8 cellular contexts compared by ENCODE assay signal in genomic region chr6:26087284-26088115, GRCh38. TPM values are rescaled to one million over a fixed set of nuclear protein-coding genes. Genes with fewer than 3 reads are reported as not detected.
DNase-seq lines count a peak whose midpoint lies in the region; ATAC-seq, FAIRE-seq and TF ChIP-seq lines count a peak whose summit lies in the region.

HFE (plus strand) TSS chr6:26087429; CDS start chr6:26087441, 12 bp downstream.

- peaks cover 11 to 14% of the 10 kb centered on the region in 2 donors for H3K36me3 Mint-ChIP-seq in CD14-positive monocyte

- H2AFZ ChIP-seq in HepG2 (ENCODE audit: low read length) = peak within 1 kb of the TSS; percentile 81

- H3K79me2 ChIP-seq in HepG2 (ENCODE audit: insufficient read depth, low read length) = no peaks in the 10 kb centered on the region

- peak within 1 kb of the TSS; percentile 91 for H3K4me2 ChIP-seq in HepG2 (ENCODE audit: low read depth, low read length)

- intact Hi-C loops in CD14-positive monocyte (cut with micrococcal nuclease) = no loop called here
- intact Hi-C loops in dorsolateral prefrontal cortex (cut with DNase I) = no loop called here
- intact Hi-C loops in HepG2 (cut with micrococcal nuclease; ENCODE audit: unreplicated experiment) = no loop called here

- no peak for TF ChIP-seq CTCF in CD14-positive monocyte (IDR thresholded peaks at IDR 0.05)
- TF ChIP-seq CTCF in dorsolateral prefrontal cortex (IDR thresholded peaks at IDR 0.05 in 54 of 56, conservative IDR thresholded peaks at IDR 0.05 in 2 of 56; ENCODE audit: low read depth in 1 of 56, partially characterized antibody in 56 of 56) = peak in 11 of 56 donors; percentile 8 to 25 (median 14)
- peak; percentile 24; the same call in 1 of the 2 replicates for TF ChIP-seq CTCF in HepG2 (CRISPR knock-in tag; IDR thresholded peaks at IDR 0.05)

- no peaks in the 10 kb centered on the region for H3K27me3 ChIP-seq in dorsolateral prefrontal cortex
- H3K27me3 ChIP-seq in HepG2 (ENCODE audit: control insufficient read depth in 1 of 2, insufficient read depth in 2 of 2, low read length in 2 of 2) = no peaks in the 10 kb centered on the region

- POLR2A ChIA-PET in HepG2 (lab: Yijun Ruan, JAX) = interaction anchor here (1.0 to 3.6 kb wide), 15 partner anchors 9 to 118 kb away, joined by 3 to 23 read pairs (median 5); a partner anchor contains a TSS

- no peaks in the 10 kb centered on the region for H4K20me1 ChIP-seq in HepG2 (ENCODE audit: insufficient read depth, low read length)

- H3K4me3 Mint-ChIP-seq in CD14-positive monocyte = peak within 1 kb of the TSS; percentile 90 to 91

- TSS peak; percentile 76 for BruUV-seq in HepG2 (replicated peaks; lab: Mats Ljungman, UMichigan)

- H3K36me3 ChIP-seq in HepG2 (replicated peaks in 1 of 2; ENCODE audit: control insufficient read depth in 1 of 2, insufficient read depth in 2 of 2, low read length in 2 of 2) = no peaks in the 10 kb centered on the region

- peaks cover 0 to 8% (median 7%) of the 10 kb centered on the region in 3 donors for H3K27me3 Mint-ChIP-seq in CD14-positive monocyte (ENCODE audit: low read depth in 3 of 3)

- H3K27ac ChIP-seq in dorsolateral prefrontal cortex (peak within 1 kb of the TSS in 47 of 59 donors; percentile 3 to 91 (median 58)), HepG2 (ENCODE audit: extremely low read length, insufficient read depth, low read length) (peak within 1 kb of the TSS; percentile 72)

- H3K4me3 ChIP-seq in dorsolateral prefrontal cortex (peak within 1 kb of the TSS; percentile 33 to 82 (median 64)), HepG2 (replicated peaks in 1 of 3; ENCODE audit: insufficient read depth in 1 of 3, low read depth in 2 of 3, low read length in 3 of 3) (peak within 1 kb of the TSS; percentile 79 to 84 (median 84))

- H3K9me3 Mint-ChIP-seq in CD14-positive monocyte = peaks cover 6 to 15% (median 8%) of the 10 kb centered on the region in 7 donors

- H3K4me1 ChIP-seq in HepG2 (ENCODE audit: insufficient read depth, low read length) = peaks cover 31% of the 10 kb centered on the region

- in situ Hi-C loops in HepG2 (cut with HindIII; ENCODE audit: extremely low pct_ligation_motif_present, low pct_unique_long_range_greater_than_20kb) = no loop called here

- peak; percentile 86 for ATAC-seq in HepG2

- TF ChIP-seq RAD21 in HepG2 (CRISPR knock-in tag; IDR thresholded peaks at IDR 0.05) = peak; percentile 9; the same call in 1 of the 2 replicates

- TF ChIP-seq EP300 in HepG2 (IDR thresholded peaks at IDR 0.05; ENCODE audit: low read depth in 2 of 2, low read length in 2 of 2) (no peak), HepG2 (CRISPR knock-in tag; IDR thresholded peaks at IDR 0.05; ENCODE audit: borderline replicate concordance) (no peak)

- FAIRE-seq in HepG2 (lab: Jason Lieb, UNC) = peak; percentile 32

- peak; percentile 55 for DNase-seq in CD14-positive monocyte (ENCODE audit: low spot score)
- peak; percentile 53 for DNase-seq in HK-2 (ENCODE audit: unreplicated experiment)
- DNase-seq in activated CD4-positive, CD25-positive, alpha-beta regulatory T cell treated with anti-CD3 and anti-CD28 coated beads, Interleukin-2, amount 50 U/mL, for 72 hours = peak; percentile 44
- DNase-seq in dorsolateral prefrontal cortex = peak in 2 of 10 donors; percentile 11 to 50
- DNase-seq in HepG2 (ENCODE audit: low spot score) = peak; percentile 55
- DNase-seq in stimulated activated CD8-positive, alpha-beta memory T cell treated with anti-CD3 and anti-CD28 coated beads, Interleukin-4, amount 100 ng/mL, for 48 hours = peak; percentile 54
- no peak for DNase-seq in D341Med (ENCODE audit: low spot score)
- DNase-seq in NAMALWA (ENCODE audit: low spot score) = no peak

- H3K4me1 Mint-ChIP-seq in CD14-positive monocyte = peaks cover 47% of the 10 kb centered on the region

- TF ChIP-seq POLR2A in HepG2 (IDR thresholded peaks at IDR 0.05; ENCODE audit: insufficient read depth in 1 of 2, low read depth in 2 of 2, low read length in 2 of 2) = peak; percentile 20 to 55; a peak in 2 of 4 replicates

- H3K9me3 ChIP-seq in HepG2 (ENCODE audit: low read length) = no peaks in the 10 kb centered on the region

- peak within 1 kb of the TSS; percentile 80 for H3K9ac ChIP-seq in HepG2 (ENCODE audit: insufficient read depth, low read depth, low read length)

- peak within 1 kb of the TSS; percentile 82 to 92 (median 88) for H3K27ac Mint-ChIP-seq in CD14-positive monocyte

- WGBS in HepG2 (ENCODE audit: low lambda C conversion rate) = 1% methylated on average over 31 of the region's 41 CpGs

- CTCF ChIA-PET in HepG2 (lab: Yijun Ruan, JAX; ENCODE audit: low intra/inter-chr PET ratio, low total read pairs) = interaction anchor here (1.1 kb wide), 1 partner anchor 22 kb away, joined by 4 read pairs; no protein-coding TSS in a partner anchor

TF ChIP-seq in HepG2, 621 proteins besides CTCF, POLR2A, EP300 and RAD21 (continues in another document):
- TF ChIP-seq SNAPC5 (CRISPR knock-in tag; IDR thresholded peaks at IDR 0.05; ENCODE audit: borderline replicate concordance) (no peak), HOXA7 (CRISPR knock-in tag; IDR thresholded peaks at IDR 0.05) (no peak), STAT5B (CRISPR knock-in tag; IDR thresholded peaks at IDR 0.05) (no peak), RARG (CRISPR knock-in tag; IDR thresholded peaks at IDR 0.05; ENCODE audit: low read depth) (no peak), ZNF772 (CRISPR knock-in tag; IDR thresholded peaks at IDR 0.05) (peak; percentile 60; the same call in 1 of the 2 replicates), ZNF367 (CRISPR knock-in tag; IDR thresholded peaks at IDR 0.05; ENCODE audit: borderline replicate concordance) (no peak), HIVEP1 (CRISPR knock-in tag; IDR thresholded peaks at IDR 0.05) (peak; percentile 61; the same call in 1 of the 2 replicates), MTF2 (CRISPR knock-in tag; IDR thresholded peaks at IDR 0.05; ENCODE audit: borderline replicate concordance) (peak; percentile 78; the same call in 1 of the 2 replicates), ZNF776 (CRISPR knock-in tag; IDR thresholded peaks at IDR 0.05) (peak; percentile 42; the same call in 1 of the 2 replicates), XRCC5 (optimal IDR thresholded peaks at IDR 0.05; ENCODE audit: low read length) (peak; percentile 58), IRX3 (CRISPR knock-in tag; IDR thresholded peaks at IDR 0.05; ENCODE audit: borderline replicate concordance, low read depth) (no peak), ZNF136 (CRISPR knock-in tag; IDR thresholded peaks at IDR 0.05; ENCODE audit: low read depth) (no peak), MYNN (CRISPR knock-in tag; IDR thresholded peaks at IDR 0.05; ENCODE audit: low read depth) (peak; percentile 28; the same call in 1 of the 2 replicates), U2AF1 (optimal IDR thresholded peaks at IDR 0.05; ENCODE audit: low read depth, low read length) (peak; percentile 83), ZFY (CRISPR knock-in tag; IDR thresholded peaks at IDR 0.05) (peak; percentile 72; the same call in 1 of the 2 replicates)
- TF ChIP-seq, protein P1, sequence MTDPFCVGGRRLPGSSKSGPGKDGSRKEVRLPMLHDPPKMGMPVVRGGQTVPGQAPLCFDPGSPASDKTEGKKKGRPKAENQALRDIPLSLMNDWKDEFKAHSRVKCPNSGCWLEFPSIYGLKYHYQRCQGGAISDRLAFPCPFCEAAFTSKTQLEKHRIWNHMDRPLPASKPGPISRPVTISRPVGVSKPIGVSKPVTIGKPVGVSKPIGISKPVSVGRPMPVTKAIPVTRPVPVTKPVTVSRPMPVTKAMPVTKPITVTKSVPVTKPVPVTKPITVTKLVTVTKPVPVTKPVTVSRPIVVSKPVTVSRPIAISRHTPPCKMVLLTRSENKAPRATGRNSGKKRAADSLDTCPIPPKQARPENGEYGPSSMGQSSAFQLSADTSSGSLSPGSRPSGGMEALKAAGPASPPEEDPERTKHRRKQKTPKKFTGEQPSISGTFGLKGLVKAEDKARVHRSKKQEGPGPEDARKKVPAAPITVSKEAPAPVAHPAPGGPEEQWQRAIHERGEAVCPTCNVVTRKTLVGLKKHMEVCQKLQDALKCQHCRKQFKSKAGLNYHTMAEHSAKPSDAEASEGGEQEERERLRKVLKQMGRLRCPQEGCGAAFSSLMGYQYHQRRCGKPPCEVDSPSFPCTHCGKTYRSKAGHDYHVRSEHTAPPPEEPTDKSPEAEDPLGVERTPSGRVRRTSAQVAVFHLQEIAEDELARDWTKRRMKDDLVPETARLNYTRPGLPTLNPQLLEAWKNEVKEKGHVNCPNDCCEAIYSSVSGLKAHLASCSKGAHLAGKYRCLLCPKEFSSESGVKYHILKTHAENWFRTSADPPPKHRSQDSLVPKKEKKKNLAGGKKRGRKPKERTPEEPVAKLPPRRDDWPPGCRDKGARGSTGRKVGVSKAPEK (CRISPR knock-in tag; IDR thresholded peaks at IDR 0.05; ENCODE audit: borderline replicate concordance) = no peak

RNA-seq across cellular contexts. Expression of gene HFE, which starts in this region (rescaled TPM):
- polyA plus RNA-seq in CD14-positive monocyte = 10 to 100 TPM; 14.1 to 16.1 TPM
- total RNA-seq in dorsolateral prefrontal cortex = 1 to 10 TPM in 117 of 120 experiments, under 1 TPM in 3; 0.71 to 8.5 (median 2.6) TPM
- total RNA-seq in HepG2 (2016; rRNA removed; fragmentation: Illumina TruSeq; extraction: Trizol) = 1.9 and 3.7 TPM in 2 replicates
- 0.18 and 0.51 TPM in 2 replicates for total RNA-seq in HepG2 (2016; cell fraction: cytosol; rRNA removed; fragmentation: Illumina TruSeq; extraction: Trizol; ENCODE audit: low read depth)
- total RNA-seq in HepG2 (2016; cell fraction: insoluble cytoplasmic fraction; rRNA removed; fragmentation: Illumina TruSeq; extraction: Trizol) = 1.9 and 4.9 TPM in 2 replicates
- 0.41 and 0.49 TPM in 2 replicates for total RNA-seq in HepG2 (2016; cell fraction: membrane; rRNA removed; fragmentation: Illumina TruSeq; extraction: Trizol)
- total RNA-seq in HepG2 (2016; cell fraction: nucleus; rRNA removed; fragmentation: Illumina TruSeq; extraction: Trizol) = 3.5 and 4.2 TPM in 2 replicates
- polyA plus RNA-seq in HepG2 (2011; rRNA removed) = 5.7 and 6.3 TPM in 2 replicates
- 5.3 and 5.8 TPM in 2 replicates for polyA plus RNA-seq in HepG2 (2011; cell fraction: cytosol; rRNA removed)
- polyA plus RNA-seq in HepG2 (2011; cell fraction: nucleus; rRNA removed) = 3.7 and 5.3 TPM in 2 replicates
- polyA plus RNA-seq in HepG2 (2012) = 2.4 and 3.5 TPM in 2 replicates
- 0.24 and 0.26 TPM in 2 replicates for polyA plus RNA-seq in HepG2 (2016; cell fraction: cytosol; fragmentation: Illumina TruSeq; extraction: Trizol; ENCODE audit: low read depth)
- polyA plus RNA-seq in HepG2 (2016; cell fraction: insoluble cytoplasmic fraction; fragmentation: Illumina TruSeq; extraction: Trizol; ENCODE audit: low read depth) = 1.4 and 2.1 TPM in 2 replicates
- polyA plus RNA-seq in HepG2 (2016; cell fraction: membrane; fragmentation: Illumina TruSeq; extraction: Trizol; ENCODE audit: low read depth) = 0.29 and 0.86 TPM in 2 replicates
- polyA plus RNA-seq in HepG2 (2016; cell fraction: nucleus; fragmentation: Illumina TruSeq; extraction: Trizol; ENCODE audit: insufficient read depth, low read depth) = 7.7 and 8.2 TPM in 2 replicates
- polyA minus RNA-seq in HepG2 (2011; rRNA and poly(A)+ RNA removed; ENCODE audit: low replicate concordance) = 13.4 and 32.5 TPM in 2 replicates
- polyA minus RNA-seq in HepG2 (2011; cell fraction: cytosol; rRNA and poly(A)+ RNA removed) = 2.2 and 5.5 TPM in 2 replicates
- 3.3 and 4.0 TPM in 2 replicates for polyA minus RNA-seq in HepG2 (2011; cell fraction: nucleus; rRNA and poly(A)+ RNA removed)

Comparison
In these comparisons a context has a peak if more than half of its experiments do, and no peak if none do; other contexts are left out.
1. DNase-seq: peak in CD14-positive monocyte (single experiment), HK-2 (single experiment), activated CD4-positive, CD25-positive, alpha-beta regulatory T cell treated with anti-CD3 and anti-CD28 coated beads, Interleukin-2, amount 50 U/mL, for 72 hours (single experiment), HepG2 (single experiment) and stimulated activated CD8-positive, alpha-beta memory T cell treated with anti-CD3 and anti-CD28 coated beads, Interleukin-4, amount 100 ng/mL, for 48 hours (single experiment); none in D341Med (single experiment) and NAMALWA (single experiment).